Comparison of ENCODE assay signal across 18 cellular contexts in genomic region chr16:85243312-85243711, GRCh38.
DNase-seq lines count a peak whose midpoint lies in the region; ATAC-seq and TF ChIP-seq lines count a peak whose summit lies in the region.
"Had no signal": no experiment of that assay in that cellular context is flagged by ENCODE, and none has a peak within 500 bp of the region (broad histone marks: within the 10 kb centered on the region; RNA-seq: fewer than 3 reads in every experiment).

No MANE protein-coding gene starts in this region.

- H2BK15ac ChIP-seq in mesendoderm (replicated peaks; ENCODE audit: low read depth) = no peak overlapping the region

- H2AK5ac ChIP-seq in mesendoderm (ENCODE audit: low read length) = no peak overlapping the region

- H3K23ac ChIP-seq in mesendoderm (ENCODE audit: low read length) = peak overlapping the region; percentile 66

- no CpG with 5 or more reads among the region's 13 CpGs for WGBS in mesendoderm (ENCODE audit: extremely low coverage, insufficient coverage, low lambda C conversion rate)
- 40 to 65% methylated on average over 2 to 13 of the region's 13 CpGs for WGBS in transverse colon (ENCODE audit: low coverage in 1 of 2), 2 donors

- no peaks in the 10 kb centered on the region for H3K27me3 Mint-ChIP-seq in WTC11 (ENCODE audit: low read depth)

- no peak overlapping the region for H4K5ac ChIP-seq in mesendoderm (ENCODE audit: low read length)

- no peak for TF ChIP-seq POLR2A in transverse colon (IDR thresholded peaks at IDR 0.05)
- TF ChIP-seq POLR2A in Peyer's patch (IDR thresholded peaks at IDR 0.05) = no peak

- H3K4me1 ChIP-seq in HEK293 (ENCODE audit: control insufficient read depth, insufficient read depth, low read length) = peaks cover 5% of the 10 kb centered on the region; the same call in 1 of the 2 replicates
- peaks cover 1% of the 10 kb centered on the region for H3K4me1 ChIP-seq in mesendoderm (ENCODE audit: control insufficient read depth, low read depth, low read length)
- peaks cover 0 to 4% (median 0%) of the 10 kb centered on the region in 4 donors for H3K4me1 ChIP-seq in transverse colon
- peaks cover 0 to 2% (median 0%) of the 10 kb centered on the region in 4 donors for H3K4me1 ChIP-seq in Peyer's patch
- H3K4me1 ChIP-seq: A549, Caco-2 had no signal

- no peaks in the 10 kb centered on the region for H3K79me2 ChIP-seq in mesendoderm (ENCODE audit: control insufficient read depth, insufficient read depth, low read length)

- no peak overlapping the region for H3K4me3 ChIP-seq in HEK293 (ENCODE audit: low read depth, low read length)
- no peak overlapping the region for H3K4me3 ChIP-seq in epithelial cell of esophagus (ENCODE audit: low read length)
- H3K4me3 ChIP-seq in mesendoderm (ENCODE audit: low read length) = no peak overlapping the region
- no peak overlapping the region for H3K4me3 ChIP-seq in transverse colon
- no peak overlapping the region for H3K4me3 ChIP-seq in Peyer's patch
- H3K4me3 ChIP-seq: A549 had no signal

- H3K4me1 Mint-ChIP-seq in WTC11 = peaks cover 43% of the 10 kb centered on the region

- peaks cover 11% of the 10 kb centered on the region for H3K79me1 ChIP-seq in mesendoderm (ENCODE audit: low read length)

- no peak for DNase-seq in WTC11 (ENCODE audit: low spot score)
- peak; percentile 17 for DNase-seq in epithelial cell of esophagus (ENCODE audit: low read depth)
- DNase-seq in mesendoderm = no peak
- no peak for DNase-seq in transverse colon
- DNase-seq in Peyer's patch = no peak
- DNase-seq in GM13976 (ENCODE audit: low spot score) = no peak
- DNase-seq: AML-193; Caco-2; CD4-positive, alpha-beta T cell; GOT3; H7 had no signal

- H3K36me3 ChIP-seq in HEK293 (ENCODE audit: control insufficient read depth in 2 of 2, insufficient read depth in 1 of 2, low read length in 2 of 2) (no peaks in the 10 kb centered on the region), mesendoderm (ENCODE audit: control insufficient read depth, insufficient read depth, low read length) (no peaks in the 10 kb centered on the region), transverse colon (no peaks in the 10 kb centered on the region), Peyer's patch (no peaks in the 10 kb centered on the region)

- no peak overlapping the region for H3K56ac ChIP-seq in mesendoderm (ENCODE audit: low read length)

- no peak for TF ChIP-seq EP300 in transverse colon (IDR thresholded peaks at IDR 0.05; ENCODE audit: low read depth)

- no peak overlapping the region for H3K18ac ChIP-seq in mesendoderm (ENCODE audit: low read length)

- no peak overlapping the region for H3K4me2 ChIP-seq in mesendoderm (ENCODE audit: low read length)
- H3K4me2 ChIP-seq: A549 had no signal

- in situ Hi-C loops in transverse colon (cut with MboI; ENCODE audit: low pct_ligation_motif_present in 1 of 4, low pct_unique_long_range_greater_than_20kb in 1 of 4, low sequenced_read_pairs in 3 of 4) = no loop called here
- in situ Hi-C loops in GM13976 (cut with MboI; ENCODE audit: low sequenced_read_pairs, unreplicated experiment) = no loop called here

- H2BK5ac ChIP-seq in mesendoderm (ENCODE audit: low read length) = no peak overlapping the region

- H3K27ac ChIP-seq in HEK293 (ENCODE audit: extremely low read depth, low read depth, low read length) (no peak overlapping the region), mesendoderm (ENCODE audit: low read depth, low read length) (no peak overlapping the region), transverse colon (no peak overlapping the region), Peyer's patch (no peak overlapping the region)
- H3K27ac ChIP-seq: 22Rv1, A549, C4-2B had no signal

- no peaks in the 10 kb centered on the region for H3K9me3 Mint-ChIP-seq in WTC11
- H3K9me3 Mint-ChIP-seq: CD4-positive, alpha-beta T cell had no signal

- no peak overlapping the region for H2BK120ac ChIP-seq in mesendoderm (ENCODE audit: low read depth, low read length)

- no peaks in the 10 kb centered on the region for H3K36me3 Mint-ChIP-seq in WTC11

- 0 out of 2 replicates have a peak overlapping the region, but pooled peaks have one; percentile 17 for H3K27ac Mint-ChIP-seq in WTC11
- H3K27ac Mint-ChIP-seq: CD4-positive, alpha-beta T cell had no signal

- CTCF ChIA-PET in HEK293 (lab: Yijun Ruan, JAX) (interaction anchor here (0.6 to 0.7 kb wide), 2 partner anchors 32 to 112 kb away, joined by 3 to 4 read pairs; no protein-coding TSS in a partner anchor), WTC11 (lab: Charles Lee) (interaction anchor here (1.0 to 3.3 kb wide), 3 partner anchors 10 to 129 kb away, joined by 3 to 20 read pairs (median 15); no protein-coding TSS in a partner anchor)

- no peak overlapping the region for H4K8ac ChIP-seq in mesendoderm (ENCODE audit: low read depth, low read length)

- H3K27me3 ChIP-seq in mesendoderm (ENCODE audit: insufficient read depth, low read length, poor library complexity) (no peaks in the 10 kb centered on the region), transverse colon (peaks cover 2% of the 10 kb centered on the region), Peyer's patch (no peaks in the 10 kb centered on the region)

- POLR2A ChIA-PET in HEK293 (lab: Yijun Ruan, JAX) (no interaction called here), WTC11 (lab: Charles Lee) (no interaction called here)

- intact Hi-C loops in transverse colon (cut with DNase I; ENCODE audit: low total_unique reads) = no loop called here

- no peak for ATAC-seq in WTC11
- ATAC-seq in GM21528 (IDR thresholded peaks at IDR 0.05; ENCODE audit: low FRiP score, unreplicated experiment) = no peak
- ATAC-seq: A549, HCT116, HepG2 had no signal

- H3K9me3 ChIP-seq in HEK293 (ENCODE audit: control insufficient read depth, insufficient read depth, low read depth, low read length) (no peaks in the 10 kb centered on the region), transverse colon (no peaks in the 10 kb centered on the region), Peyer's patch (no peaks in the 10 kb centered on the region)
- H3K9me3 ChIP-seq: A549, Caco-2 had no signal

- no peak overlapping the region for H3K9ac ChIP-seq in mesendoderm (ENCODE audit: low read length)

- H3K4ac ChIP-seq in mesendoderm (ENCODE audit: low read depth, low read length) = no peak overlapping the region

- no peak overlapping the region for H3K4me3 Mint-ChIP-seq in WTC11
- H3K4me3 Mint-ChIP-seq: CD4-positive, alpha-beta T cell had no signal

- TF ChIP-seq CTCF in HEK293 (tag by site-specific recombination; IDR thresholded peaks at IDR 0.05) (no peak), WTC11 (IDR thresholded peaks at IDR 0.05) (no peak), epithelial cell of esophagus (IDR thresholded peaks at IDR 0.05; ENCODE audit: insufficient read depth, low read depth, low read length, missing control alignments) (no peak), transverse colon (IDR thresholded peaks at IDR 0.05) (no peak), Peyer's patch (IDR thresholded peaks at IDR 0.05) (no peak), GM13976 (IDR thresholded peaks at IDR 0.05; ENCODE audit: borderline replicate concordance, control extremely low read depth, extremely low read depth, insufficient read depth, missing control alignments) (no peak)

TF ChIP-seq in HEK293, 187 proteins besides CTCF, POLR2A, EP300 and RAD21:
- no peak for TF ChIP-seq ZNF280D (tag by site-specific recombination; IDR thresholded peaks at IDR 0.05)
- TF ChIP-seq ZNF623 (tag by site-specific recombination; IDR thresholded peaks at IDR 0.05) = peak; percentile 65

TF ChIP-seq in WTC11, 78 proteins besides CTCF, POLR2A, EP300 and RAD21:
- TF ChIP-seq MYBL2 (CRISPR knock-in tag; IDR thresholded peaks at IDR 0.05) (no peak), CDX4 (CRISPR knock-in tag; IDR thresholded peaks at IDR 0.05; ENCODE audit: borderline replicate concordance) (no peak), SOX15 (CRISPR knock-in tag; IDR thresholded peaks at IDR 0.05) (no peak), ZNF396 (CRISPR knock-in tag; IDR thresholded peaks at IDR 0.05; ENCODE audit: borderline replicate concordance) (no peak), NFATC4 (CRISPR knock-in tag; IDR thresholded peaks at IDR 0.05) (no peak), USF2 (CRISPR knock-in tag; IDR thresholded peaks at IDR 0.05) (no peak), KAT7 (CRISPR knock-in tag; IDR thresholded peaks at IDR 0.05; ENCODE audit: borderline replicate concordance) (no peak)
